In the genomic region with DNA sequence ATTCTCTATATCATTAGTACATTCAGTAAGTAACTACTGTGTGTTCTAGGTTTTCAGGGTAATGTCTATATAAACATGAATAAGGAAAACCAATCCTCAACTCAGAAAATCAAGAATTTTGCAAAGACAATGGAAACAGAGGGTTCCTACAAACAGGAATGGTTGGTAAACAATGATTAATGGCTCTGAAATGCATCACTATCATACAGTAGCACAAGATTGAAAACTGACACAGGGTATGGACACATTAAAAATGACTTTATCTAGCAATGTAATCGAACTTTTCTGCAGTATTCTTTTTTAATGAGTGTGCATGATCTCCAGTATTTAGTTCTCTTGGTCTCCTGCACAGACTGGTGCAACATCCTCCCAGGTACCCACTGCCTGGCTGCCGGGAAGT, we compare ENCODE assay signal across 27 cellular contexts.
"Had no signal": no experiment of that assay in that cellular context is flagged by ENCODE, and none has a peak within 500 bp of the region (broad histone marks: within the 10 kb centered on the region; RNA-seq: fewer than 3 reads in every experiment).

No MANE protein-coding gene starts in this region.

- H3K36me3 Mint-ChIP-seq: naive B cell; natural killer cell treated with Interleukin-12 subunit alpha and Interleukin-12 subunit beta and Interleukin-15 and Interleukin-18, amount 100 ng/mL, for 72 hours; stimulated activated naive B cell treated with anti-CD40 and anti-IgM and Interleukin-4, amounts not matched to agents 10 μg/mL and 1 μg/mL and 100 μg/mL, for 72 hours had no signal

- H3K27me3 ChIP-seq: gastrocnemius medialis, heart left ventricle, left lung, neural progenitor cell, right lobe of liver, tibial nerve, upper lobe of left lung had no signal

- H3K9me3 ChIP-seq: gastrocnemius medialis, heart left ventricle, mucosa of descending colon, right lobe of liver, thoracic aorta, upper lobe of left lung had no signal

- ATAC-seq: gastrocnemius medialis; heart left ventricle; left cardiac atrium; left lung; mucosa of descending colon; natural killer cell treated with Interleukin-12 subunit alpha and Interleukin-12 subunit beta and Interleukin-15 and Interleukin-18, amount 100 ng/mL, for 72 hours; right lobe of liver; stimulated activated naive B cell treated with anti-CD40 and anti-IgM and Interleukin-4, amounts not matched to agents 10 μg/mL and 1 μg/mL and 100 μg/mL, for 72 hours had no signal

- H3K4me2 ChIP-seq: neural progenitor cell had no signal

- DNase-seq: dermis blood vessel endothelial cell; effector memory CD4-positive, alpha-beta T cell; gastrocnemius medialis; heart left ventricle; hippocampal formation; left cardiac atrium; left lung; mesenchymal stem cell; mucosa of descending colon; naive B cell; right lobe of liver; small intestine; stimulated activated CD4-positive, alpha-beta T cell treated with anti-CD3 and anti-CD28 coated beads, Interleukin-15, amount 100 ng/mL, for 24 hours; stimulated activated CD4-positive, alpha-beta T cell treated with anti-CD3 and anti-CD28 coated beads, Interleukin-2, amount 100 ng/mL, for 48 hours; stimulated activated naive B cell treated with anti-CD40 and anti-IgM and Interleukin-4, amounts not matched to agents 10 μg/mL and 1 μg/mL and 100 μg/mL, for 72 hours; upper lobe of left lung had no signal

- H3K4me3 Mint-ChIP-seq: mesothelial cell of epicardium; naive B cell; natural killer cell treated with Interleukin-12 subunit alpha and Interleukin-12 subunit beta and Interleukin-15 and Interleukin-18, amount 100 ng/mL, for 72 hours; neural progenitor cell; stimulated activated naive B cell treated with anti-CD40 and anti-IgM and Interleukin-4, amounts not matched to agents 10 μg/mL and 1 μg/mL and 100 μg/mL, for 72 hours; stimulated activated naive CD8-positive, alpha-beta T cell treated with anti-CD3 and anti-CD28 coated beads, Interleukin-15, Interleukin-2, amounts not matched to agents 100 ng/mL and 50 ng/mL, for 24 hours had no signal

- H3K4me3 ChIP-seq: coronary artery, gastrocnemius medialis, heart left ventricle, left lung, mucosa of descending colon, neural progenitor cell, right lobe of liver, thoracic aorta, tibial nerve, upper lobe of left lung had no signal

- H3K9ac ChIP-seq: neural progenitor cell, parathyroid adenoma had no signal

- H3K36me3 ChIP-seq: gastrocnemius medialis, neural progenitor cell, right lobe of liver, thoracic aorta, tibial nerve, upper lobe of left lung had no signal

- H3K27ac ChIP-seq: coronary artery, gastrocnemius medialis, heart left ventricle, left lung, neural progenitor cell, parathyroid adenoma, right lobe of liver, thoracic aorta, tibial nerve, upper lobe of left lung had no signal

- H3K4me1 ChIP-seq: parathyroid adenoma, upper lobe of left lung had no signal

- H3K27me3 Mint-ChIP-seq: progenitor cell of endocrine pancreas; stimulated activated naive CD8-positive, alpha-beta T cell treated with anti-CD3 and anti-CD28 coated beads, Interleukin-15, Interleukin-2, amounts not matched to agents 100 ng/mL and 50 ng/mL, for 24 hours had no signal

- FAIRE-seq: islet of Langerhans, small intestine, urothelium cell line had no signal

- H3K27ac Mint-ChIP-seq: naive B cell; natural killer cell treated with Interleukin-12 subunit alpha and Interleukin-12 subunit beta and Interleukin-15 and Interleukin-18, amount 100 ng/mL, for 72 hours; neural progenitor cell; progenitor cell of endocrine pancreas; stimulated activated naive B cell treated with anti-CD40 and anti-IgM and Interleukin-4, amounts not matched to agents 10 μg/mL and 1 μg/mL and 100 μg/mL, for 72 hours; stimulated activated naive CD8-positive, alpha-beta T cell treated with anti-CD3 and anti-CD28 coated beads, Interleukin-15, Interleukin-2, amounts not matched to agents 100 ng/mL and 50 ng/mL, for 24 hours had no signal

- H2AFZ ChIP-seq: neural progenitor cell, parathyroid adenoma had no signal

- H3K9me3 Mint-ChIP-seq: natural killer cell treated with Interleukin-12 subunit alpha and Interleukin-12 subunit beta and Interleukin-15 and Interleukin-18, amount 100 ng/mL, for 72 hours had no signal
